17 cellular contexts compared by ENCODE assay signal in genomic region chr7:98772242-98772603, GRCh38.
DNase-seq lines count a peak whose midpoint lies in the region; ATAC-seq and TF ChIP-seq lines count a peak whose summit lies in the region.
"Had no signal": no experiment of that assay in that cellular context is flagged by ENCODE, and none has a peak within 500 bp of the region (broad histone marks: within the 10 kb centered on the region; RNA-seq: fewer than 3 reads in every experiment).

No MANE protein-coding gene starts in this region.

- DNase-seq in glutamatergic neuron = no peak
- no peak for DNase-seq in NAMALWA (ENCODE audit: low spot score)
- DNase-seq in UCSD-AML1 (lab: John Stamatoyannopoulos, UW; ENCODE audit: unreplicated experiment) = no peak
- DNase-seq in posterior vena cava (ENCODE audit: low spot score) = no peak
- no peak for DNase-seq in cardiac septum (ENCODE audit: low spot score)
- DNase-seq: activated T-cell treated with anti-CD3 and anti-CD28 coated beads, Interleukin-2, amount 50 U/mL, for 48 hours; effector CD8-positive, alpha-beta T cell; KBM-7; SIG-M5 had no signal

- no peaks in the 10 kb centered on the region for H3K36me3 ChIP-seq in HUES48 (ENCODE audit: control insufficient read depth, insufficient read depth, low read length)
- H3K36me3 ChIP-seq: cardiac muscle cell, HAP-1, prostate gland had no signal

- H3K27ac Mint-ChIP-seq in glutamatergic neuron (ENCODE audit: unreplicated experiment) = peak overlapping the region; percentile 99
- no peak overlapping the region for H3K27ac Mint-ChIP-seq in stimulated activated memory B cell treated with anti-CD40 and anti-IgM and Interleukin-4, amounts not matched to agents 10 μg/mL and 1 μg/mL and 100 μg/mL, for 72 hours
- H3K27ac Mint-ChIP-seq: stimulated activated naive CD8-positive, alpha-beta T cell treated with anti-CD3 and anti-CD28 coated beads, Interleukin-15, Interleukin-2, amounts not matched to agents 100 ng/mL and 50 ng/mL, for 24 hours had no signal

- H3K27me3 ChIP-seq in HUES48 (ENCODE audit: control insufficient read depth, insufficient read depth, low read length) = no peaks in the 10 kb centered on the region

- TF ChIP-seq CTCF in glutamatergic neuron (IDR thresholded peaks at IDR 0.05; ENCODE audit: partially characterized antibody, unreplicated experiment) = no peak

- peak overlapping the region; percentile 76 for H3K4me3 Mint-ChIP-seq in glutamatergic neuron (ENCODE audit: unreplicated experiment)
- no peak overlapping the region for H3K4me3 Mint-ChIP-seq in stimulated activated memory B cell treated with anti-CD40 and anti-IgM and Interleukin-4, amounts not matched to agents 10 μg/mL and 1 μg/mL and 100 μg/mL, for 72 hours
- H3K4me3 Mint-ChIP-seq: stimulated activated naive CD8-positive, alpha-beta T cell treated with anti-CD3 and anti-CD28 coated beads, Interleukin-15, Interleukin-2, amounts not matched to agents 100 ng/mL and 50 ng/mL, for 24 hours had no signal

- peaks cover 45% of the 10 kb centered on the region for H3K4me1 Mint-ChIP-seq in glutamatergic neuron (ENCODE audit: low read depth, unreplicated experiment)
- H3K4me1 Mint-ChIP-seq in stimulated activated memory B cell treated with anti-CD40 and anti-IgM and Interleukin-4, amounts not matched to agents 10 μg/mL and 1 μg/mL and 100 μg/mL, for 72 hours = peaks cover 16% of the 10 kb centered on the region

- peaks cover 12% of the 10 kb centered on the region for H3K4me1 ChIP-seq in HUES48 (ENCODE audit: control insufficient read depth, insufficient read depth, low read length)
- H3K4me1 ChIP-seq: HAP-1, prostate gland had no signal

- no peaks in the 10 kb centered on the region for H3K36me3 Mint-ChIP-seq in glutamatergic neuron (ENCODE audit: unreplicated experiment)
- no peaks in the 10 kb centered on the region for H3K36me3 Mint-ChIP-seq in stimulated activated memory B cell treated with anti-CD40 and anti-IgM and Interleukin-4, amounts not matched to agents 10 μg/mL and 1 μg/mL and 100 μg/mL, for 72 hours

- H3K27me3 Mint-ChIP-seq in glutamatergic neuron (ENCODE audit: unreplicated experiment) = peaks cover 24% of the 10 kb centered on the region
- H3K27me3 Mint-ChIP-seq in stimulated activated memory B cell treated with anti-CD40 and anti-IgM and Interleukin-4, amounts not matched to agents 10 μg/mL and 1 μg/mL and 100 μg/mL, for 72 hours = peaks cover 31% of the 10 kb centered on the region

- ATAC-seq in GM18868 (IDR thresholded peaks at IDR 0.05; ENCODE audit: unreplicated experiment) = peak; percentile 48
- peak; percentile 56 for ATAC-seq in stimulated activated memory B cell treated with anti-CD40 and anti-IgM and Interleukin-4, amounts not matched to agents 10 μg/mL and 1 μg/mL and 100 μg/mL, for 72 hours
- ATAC-seq: left colon had no signal

- peak overlapping the region; percentile 52 for H3K27ac ChIP-seq in HUES48 (ENCODE audit: low read depth, low read length)
- H3K27ac ChIP-seq: cardiac muscle cell, prostate gland had no signal

- peaks cover 16% of the 10 kb centered on the region for H3K9me3 Mint-ChIP-seq in glutamatergic neuron (ENCODE audit: unreplicated experiment)
- H3K9me3 Mint-ChIP-seq in stimulated activated memory B cell treated with anti-CD40 and anti-IgM and Interleukin-4, amounts not matched to agents 10 μg/mL and 1 μg/mL and 100 μg/mL, for 72 hours = no peaks in the 10 kb centered on the region
- H3K9me3 Mint-ChIP-seq: stimulated activated naive CD8-positive, alpha-beta T cell treated with anti-CD3 and anti-CD28 coated beads, Interleukin-15, Interleukin-2, amounts not matched to agents 100 ng/mL and 50 ng/mL, for 24 hours had no signal

- H3K4me3 ChIP-seq in HUES48 (ENCODE audit: low read depth, low read length) = 0 out of 2 replicates have a peak overlapping the region, but pooled peaks have one; percentile 35
- H3K4me3 ChIP-seq: cardiac muscle cell, HAP-1, prostate gland had no signal

- no peaks in the 10 kb centered on the region for H3K9me3 ChIP-seq in HUES48 (ENCODE audit: control insufficient read depth, insufficient read depth, low read length)
- H3K9me3 ChIP-seq: HAP-1, prostate gland had no signal

- no peak overlapping the region for H3K9ac ChIP-seq in HUES48 (ENCODE audit: low read depth, low read length)

- intact Hi-C loops in posterior vena cava (cut with DNase I) = no loop called here
- intact Hi-C loops in cardiac septum (cut with DNase I) = no loop called here
